ENCODE assay signal across 20 cellular contexts in the genomic region with DNA sequence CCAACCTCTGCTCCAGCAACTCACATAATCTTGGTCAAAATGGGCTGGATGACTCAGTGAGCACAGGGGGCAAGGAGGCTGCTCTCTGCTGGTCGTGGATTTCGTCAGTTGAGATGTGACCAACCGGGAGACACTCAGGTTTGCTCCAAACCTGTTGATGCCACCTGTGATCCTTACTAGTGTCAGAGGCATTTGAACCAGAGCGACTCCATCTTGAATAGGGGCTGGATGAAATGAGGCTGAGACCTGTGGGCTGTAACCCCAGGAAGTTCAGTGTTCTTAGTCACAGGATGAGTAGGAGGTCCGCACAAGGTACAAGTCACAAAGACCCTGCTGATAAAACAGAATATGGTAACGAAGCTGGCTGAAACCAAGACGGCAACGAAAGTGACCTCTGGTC. TPM values are rescaled to one million over a fixed set of nuclear protein-coding genes. Genes with fewer than 3 reads are reported as not detected.
"Had no signal": no experiment of that assay in that cellular context is flagged by ENCODE, and none has a peak within 500 bp of the region (broad histone marks: within the 10 kb centered on the region; RNA-seq: fewer than 3 reads in every experiment).

No MANE protein-coding gene starts in this region.

- H3K4me3 Mint-ChIP-seq: naive thymus-derived CD4-positive, alpha-beta T cell; nephron progenitor cell; stimulated activated memory B cell treated with anti-CD40 and anti-IgM and Interleukin-4, amounts not matched to agents 10 μg/mL and 1 μg/mL and 100 μg/mL, for 72 hours; stimulated activated naive CD8-positive, alpha-beta T cell treated with anti-CD3 and anti-CD28 coated beads, Interleukin-15, Interleukin-2, amounts not matched to agents 100 ng/mL and 50 ng/mL, for 24 hours had no signal

- H3K27ac ChIP-seq: foreskin keratinocyte, psoas muscle, right lobe of liver, tibial artery, upper lobe of left lung, vagina had no signal

- FAIRE-seq: endothelial cell of umbilical vein had no signal

- H3K4me3 ChIP-seq: lung, psoas muscle, right lobe of liver, tibial artery, upper lobe of left lung, vagina had no signal

- H3K4me1 Mint-ChIP-seq: naive thymus-derived CD4-positive, alpha-beta T cell; stimulated activated memory B cell treated with anti-CD40 and anti-IgM and Interleukin-4, amounts not matched to agents 10 μg/mL and 1 μg/mL and 100 μg/mL, for 72 hours had no signal

- H3K9me3 Mint-ChIP-seq: naive thymus-derived CD4-positive, alpha-beta T cell; nephron progenitor cell; stimulated activated memory B cell treated with anti-CD40 and anti-IgM and Interleukin-4, amounts not matched to agents 10 μg/mL and 1 μg/mL and 100 μg/mL, for 72 hours; stimulated activated naive CD8-positive, alpha-beta T cell treated with anti-CD3 and anti-CD28 coated beads, Interleukin-15, Interleukin-2, amounts not matched to agents 100 ng/mL and 50 ng/mL, for 24 hours had no signal

- H3K27ac Mint-ChIP-seq: naive thymus-derived CD4-positive, alpha-beta T cell; nephron progenitor cell; stimulated activated memory B cell treated with anti-CD40 and anti-IgM and Interleukin-4, amounts not matched to agents 10 μg/mL and 1 μg/mL and 100 μg/mL, for 72 hours; stimulated activated naive CD8-positive, alpha-beta T cell treated with anti-CD3 and anti-CD28 coated beads, Interleukin-15, Interleukin-2, amounts not matched to agents 100 ng/mL and 50 ng/mL, for 24 hours had no signal

- H3K9me3 ChIP-seq: psoas muscle, right lobe of liver, tibial artery, upper lobe of left lung, vagina had no signal

- H3K4me1 ChIP-seq: foreskin keratinocyte, right lobe of liver, vagina had no signal

- H3K36me3 ChIP-seq: right lobe of liver, tibial artery, upper lobe of left lung, vagina had no signal

- H3K27me3 ChIP-seq: right lobe of liver, tibial artery, upper lobe of left lung, vagina had no signal

- DNase-seq: erythroblast; foreskin keratinocyte; hippocampal formation; left colon; left ventricle myocardium superior; mesenchymal stem cell; naive thymus-derived CD4-positive, alpha-beta T cell; nephron progenitor cell; retina; right lobe of liver; stimulated activated CD4-positive, alpha-beta T cell treated with anti-CD3 and anti-CD28 coated beads, Interleukin-4, amount 100 ng/mL, for 1 hour; stimulated activated CD8-positive, alpha-beta memory T cell treated with anti-CD3 and anti-CD28 coated beads, Interleukin-4, amount 100 ng/mL, for 48 hours; upper lobe of left lung had no signal

- H3K36me3 Mint-ChIP-seq: naive thymus-derived CD4-positive, alpha-beta T cell; stimulated activated memory B cell treated with anti-CD40 and anti-IgM and Interleukin-4, amounts not matched to agents 10 μg/mL and 1 μg/mL and 100 μg/mL, for 72 hours had no signal

RNA-seq across cellular contexts. Expression of a gene that starts 56.4 kb away (rescaled TPM):
- polyA plus RNA-seq: naive thymus-derived CD4-positive, alpha-beta T cell had no signal
